Comparison of ENCODE assay signal across 19 cellular contexts in the genomic region with DNA sequence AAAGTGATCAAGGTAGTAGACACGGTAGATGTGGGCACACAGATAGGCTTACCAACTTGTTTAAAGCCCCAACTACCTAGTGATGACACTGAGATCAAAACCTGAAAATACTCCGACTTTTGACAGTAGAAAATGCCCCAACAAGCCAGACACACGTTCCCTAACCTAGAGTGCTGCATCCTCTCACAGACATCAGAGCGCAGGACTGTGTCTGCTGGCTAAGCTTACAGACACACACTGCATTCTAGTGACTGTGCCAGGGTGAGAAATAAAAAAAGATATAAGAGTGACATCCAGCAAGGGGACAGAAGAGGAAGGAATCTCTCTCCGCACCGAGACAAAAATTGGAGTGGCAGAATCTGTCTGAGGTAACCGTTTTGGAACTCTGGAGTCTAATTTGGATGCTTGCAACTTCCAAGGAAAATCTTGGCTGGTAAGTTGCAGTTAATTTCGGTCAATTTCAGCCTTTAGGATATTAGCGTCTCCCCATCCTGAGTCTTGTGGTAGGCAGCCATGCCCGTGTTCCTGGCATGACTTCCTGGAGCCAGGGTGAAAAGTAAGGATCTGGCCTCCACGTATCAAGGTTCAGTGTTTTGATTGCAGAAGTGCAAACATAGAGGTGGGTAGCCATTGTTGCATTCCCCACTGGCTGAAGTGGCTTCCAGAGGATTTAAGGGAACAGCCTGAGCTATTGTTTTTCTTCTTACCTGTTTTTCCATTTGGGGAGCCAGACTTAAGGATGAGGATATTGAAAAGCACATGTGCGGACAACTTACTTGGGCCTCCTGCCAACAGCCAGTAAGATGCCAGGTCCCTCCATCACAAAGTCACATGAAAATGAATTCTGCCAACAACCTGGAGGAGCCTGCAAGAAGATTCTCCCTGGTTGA.
DNase-seq lines count a peak whose midpoint lies in the region; ATAC-seq and TF ChIP-seq lines count a peak whose summit lies in the region.
"Had no signal": no experiment of that assay in that cellular context is flagged by ENCODE, and none has a peak within 500 bp of the region (broad histone marks: within the 10 kb centered on the region; RNA-seq: fewer than 3 reads in every experiment).

No MANE protein-coding gene starts in this region.

- in situ Hi-C loops in G401 (cut with HindIII; ENCODE audit: low sequenced_read_pairs), result no loop called here

- H3K27me3 ChIP-seq in Peyer's patch, result no peaks in the 10 kb centered on the region
- H3K27me3 ChIP-seq in right cardiac atrium (ENCODE audit: control insufficient read depth, insufficient read depth), result no peaks in the 10 kb centered on the region
- H3K27me3 ChIP-seq in sigmoid colon, result no peaks in the 10 kb centered on the region
- H3K27me3 ChIP-seq: esophagus muscularis mucosa, uterus had no signal

- DNase-seq in G401 (ENCODE audit: low spot score) (peak; percentile 38), Peyer's patch (peak in 2 of 3 donors; percentile 6 to 14), right cardiac atrium (no peak), sigmoid colon (peak; percentile 13), SKM-1 treated with dmso at 0.1 percent for 144 hours (lab: John Stamatoyannopoulos, UW; ENCODE audit: unreplicated experiment) (no peak), NCI-H2196 (lab: John Stamatoyannopoulos, UW; ENCODE audit: unreplicated experiment) (no peak)
- DNase-seq: activated gamma-delta T cell, hippocampal formation, NCI-H1092, NCI-H1930, NCI-H82, T-helper 9 cell, uterus, WERI-Rb-1 had no signal

- intact Hi-C loops in right cardiac atrium (cut with DNase I) (loop anchor here in 1 of 4 donors (10.0 kb wide), 1 partner anchor 65 kb away; no protein-coding TSS in a partner anchor), sigmoid colon (cut with DNase I) (no loop called here)

- H3K9me3 ChIP-seq in Peyer's patch (no peaks in the 10 kb centered on the region), right cardiac atrium (ENCODE audit: control insufficient read depth, low read length) (no peaks in the 10 kb centered on the region), sigmoid colon (no peaks in the 10 kb centered on the region)
- H3K9me3 ChIP-seq: esophagus muscularis mucosa, uterus had no signal

- ATAC-seq in right cardiac atrium, result peak; percentile 41 to 73
- ATAC-seq in HG02981 (IDR thresholded peaks at IDR 0.05; ENCODE audit: unreplicated experiment), result no peak
- ATAC-seq: HCT116 had no signal

- no peak for TF ChIP-seq EP300 in sigmoid colon (IDR thresholded peaks at IDR 0.05)

- no peaks in the 10 kb centered on the region for H3K4me1 ChIP-seq in Peyer's patch
- H3K4me1 ChIP-seq in right cardiac atrium (ENCODE audit: control insufficient read depth, insufficient read depth, low read length), result peaks cover 3% of the 10 kb centered on the region
- H3K4me1 ChIP-seq in sigmoid colon, result peaks cover 0 to 4% (median 0%) of the 10 kb centered on the region in 4 donors
- H3K4me1 ChIP-seq: uterus had no signal

- no peak for TF ChIP-seq POLR2A in Peyer's patch (IDR thresholded peaks at IDR 0.05)
- TF ChIP-seq POLR2A in sigmoid colon (IDR thresholded peaks at IDR 0.05), result no peak

- H3K4me3 ChIP-seq in Peyer's patch (no peak overlapping the region), right cardiac atrium (ENCODE audit: low read length) (no peak overlapping the region), sigmoid colon (no peak overlapping the region)
- H3K4me3 ChIP-seq: esophagus muscularis mucosa, skin epidermis, uterus had no signal

- 75% methylated on average over 12 of the region's 12 CpGs for WGBS in right cardiac atrium
- 85 to 93% methylated on average over 12 of the region's 12 CpGs for WGBS in sigmoid colon, 2 donors

- H3K27ac ChIP-seq in Peyer's patch (no peak overlapping the region), right cardiac atrium (ENCODE audit: low read length) (peak overlapping the region; percentile 67), sigmoid colon (no peak overlapping the region)
- H3K27ac ChIP-seq: C4-2B, esophagus muscularis mucosa, uterus, WERI-Rb-1 had no signal

- TF ChIP-seq CTCF in Peyer's patch (IDR thresholded peaks at IDR 0.05) (no peak), sigmoid colon (IDR thresholded peaks at IDR 0.05) (no peak)

- H3K36me3 ChIP-seq in Peyer's patch (peaks cover 0 to 20% (median 0%) of the 10 kb centered on the region in 3 donors), sigmoid colon (peaks cover 0 to 30% (median 16%) of the 10 kb centered on the region in 4 donors)
- H3K36me3 ChIP-seq: uterus had no signal

Comparison
In these comparisons a context has a peak if more than half of its experiments do, and no peak if none do; other contexts are left out.
1. DNase-seq: peak in G401 (single experiment), Peyer's patch (2 of 3) and sigmoid colon (single experiment); none in right cardiac atrium (0 of 3), SKM-1 treated with dmso at 0.1 percent for 144 hours (single experiment) and NCI-H2196 (single experiment).